27 cellular contexts compared by ENCODE assay signal in the genomic region with DNA sequence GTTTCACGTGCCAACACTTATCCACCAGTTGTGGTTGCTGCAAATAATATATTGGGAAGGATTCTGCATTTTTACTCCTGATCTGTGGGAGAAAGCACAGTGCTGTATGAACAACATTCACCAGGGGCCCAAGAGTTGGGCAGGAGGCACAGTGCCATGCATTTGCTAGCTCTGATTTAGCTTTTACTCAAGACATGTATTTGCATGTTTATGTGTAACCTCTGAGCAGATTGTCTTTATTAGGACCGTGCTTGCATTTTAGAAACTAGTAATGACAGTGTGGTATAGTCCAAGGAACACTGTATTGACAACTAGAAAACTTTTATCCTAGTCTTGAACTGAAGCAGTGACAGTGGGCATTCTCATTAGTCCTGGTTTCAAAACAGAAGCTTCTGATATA.
"Had no signal": no experiment of that assay in that cellular context is flagged by ENCODE, and none has a peak within 500 bp of the region (broad histone marks: within the 10 kb centered on the region; RNA-seq: fewer than 3 reads in every experiment).

No MANE protein-coding gene starts in this region.

- H3K27me3 Mint-ChIP-seq: effector memory CD8-positive, alpha-beta T cell; memory B cell had no signal

- ATAC-seq: effector memory CD8-positive, alpha-beta T cell; esophagus mucosa; left ventricle myocardium superior; lower lobe of right lung; natural killer cell; psoas muscle; right cardiac atrium; stimulated activated effector memory CD8-positive, alpha-beta T cell treated with anti-CD3 and anti-CD28 coated beads, Interleukin-12 subunit alpha, Interleukin-12 subunit beta, amount 100 ng/mL, for 72 hours; stimulated activated naive CD8-positive, alpha-beta T cell treated with anti-CD3 and anti-CD28 coated beads, Interleukin-15, Interleukin-2, amounts not matched to agents 100 U/mL and 50 U/mL, for 24 hours had no signal

- H3K27me3 ChIP-seq: ovary, sigmoid colon, tibial nerve, upper lobe of left lung had no signal

- H3K27ac Mint-ChIP-seq: effector memory CD8-positive, alpha-beta T cell; immature natural killer cell; memory B cell; natural killer cell; stimulated activated effector memory CD8-positive, alpha-beta T cell treated with anti-CD3 and anti-CD28 coated beads, Interleukin-12 subunit alpha, Interleukin-12 subunit beta, amount 100 ng/mL, for 72 hours had no signal

- DNase-seq: cortex of kidney; effector memory CD8-positive, alpha-beta T cell; hypothalamus; immature natural killer cell; islet precursor cell; left ventricle myocardium superior; lower lobe of right lung; natural killer cell; occipital lobe; ovary; posterior cingulate gyrus; psoas muscle; right cardiac atrium; sigmoid colon; stimulated activated CD4-positive, alpha-beta T cell treated with anti-CD3 and anti-CD28 coated beads, Interleukin-2, amount 100 ng/mL, for 24 hours; stimulated activated CD4-positive, alpha-beta T cell treated with anti-CD3 and anti-CD28 coated beads, Interleukin-4, amount 100 ng/mL, for 24 hours; stimulated activated naive CD8-positive, alpha-beta T cell treated with anti-CD3 and anti-CD28 coated beads, Interleukin-15, Interleukin-2, amounts not matched to agents 100 U/mL and 50 U/mL, for 24 hours; substantia nigra; upper lobe of left lung had no signal

- H3K9me3 ChIP-seq: ovary, thoracic aorta had no signal

- H3K4me1 ChIP-seq: lower lobe of right lung, psoas muscle, sigmoid colon, tibial nerve, upper lobe of left lung had no signal

- H3K36me3 ChIP-seq: lower lobe of right lung, ovary, sigmoid colon, thoracic aorta, tibial nerve, upper lobe of left lung had no signal

- H3K27ac ChIP-seq: lower lobe of right lung, ovary, psoas muscle, sigmoid colon, thoracic aorta, tibial nerve, upper lobe of left lung had no signal

- H3K4me3 Mint-ChIP-seq: effector memory CD8-positive, alpha-beta T cell; immature natural killer cell; memory B cell; natural killer cell; stimulated activated effector memory CD8-positive, alpha-beta T cell treated with anti-CD3 and anti-CD28 coated beads, Interleukin-12 subunit alpha, Interleukin-12 subunit beta, amount 100 ng/mL, for 72 hours had no signal

- H3K9me3 Mint-ChIP-seq: effector memory CD8-positive, alpha-beta T cell had no signal

- H3K4me3 ChIP-seq: lower lobe of right lung, ovary, psoas muscle, sigmoid colon, thoracic aorta, tibial nerve, upper lobe of left lung had no signal

- H3K36me3 Mint-ChIP-seq: immature natural killer cell; memory B cell; natural killer cell; stimulated activated effector memory CD8-positive, alpha-beta T cell treated with anti-CD3 and anti-CD28 coated beads, Interleukin-12 subunit alpha, Interleukin-12 subunit beta, amount 100 ng/mL, for 72 hours had no signal

- H3K4me1 Mint-ChIP-seq: immature natural killer cell; memory B cell; natural killer cell; stimulated activated effector memory CD8-positive, alpha-beta T cell treated with anti-CD3 and anti-CD28 coated beads, Interleukin-12 subunit alpha, Interleukin-12 subunit beta, amount 100 ng/mL, for 72 hours had no signal

- FAIRE-seq: endometrium, frontal cortex, urothelium cell line had no signal
